In the genomic region with DNA sequence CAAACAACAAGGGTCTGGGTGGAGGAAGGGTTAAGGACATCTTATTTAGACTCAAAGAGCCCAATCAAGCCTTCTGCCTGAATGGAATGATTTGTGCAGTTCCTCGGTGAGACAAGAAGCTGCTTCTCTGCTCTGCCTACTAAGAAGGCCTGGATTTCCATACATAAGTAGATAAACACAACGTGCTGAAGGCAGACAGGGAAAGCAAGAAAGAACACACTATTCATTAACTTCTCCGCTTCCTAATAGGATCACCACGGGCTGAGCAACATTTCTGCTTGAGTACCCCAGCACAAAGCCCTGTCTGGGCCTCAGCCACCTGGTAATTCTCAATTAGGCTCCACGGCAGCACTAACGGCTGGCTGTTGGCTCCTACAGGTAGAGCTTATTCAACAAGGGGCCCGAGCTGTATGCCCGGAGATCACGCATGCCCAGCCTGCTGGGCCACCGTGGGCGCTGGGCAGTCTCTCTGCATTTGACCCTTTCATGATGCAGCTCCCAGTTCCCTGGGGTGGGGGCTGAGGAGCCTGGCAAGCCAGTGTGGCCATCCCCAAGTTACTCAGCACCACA, we compare ENCODE assay signal across 15 cellular contexts.
A peak's percentile ranks its signal among the peaks of the same experiment; 100 is the strongest.
DNase-seq lines count a peak whose midpoint lies in the region; ATAC-seq and TF ChIP-seq lines count a peak whose summit lies in the region.
"Had no signal": no experiment of that assay in that cellular context is flagged by ENCODE, and none has a peak within 500 bp of the region (broad histone marks: within the 10 kb centered on the region; RNA-seq: fewer than 3 reads in every experiment).

No MANE protein-coding gene starts in this region.

- no peak for ATAC-seq in GM19328 (IDR thresholded peaks at IDR 0.05; ENCODE audit: unreplicated experiment)
- ATAC-seq: foreskin keratinocyte, HCT116, pancreas had no signal

- H3K4me1 ChIP-seq in endodermal cell (ENCODE audit: control insufficient read depth, insufficient read depth, low read length): no peaks in the 10 kb centered on the region
- H3K4me1 ChIP-seq: foreskin keratinocyte, pancreas had no signal

- TF ChIP-seq CTCF in endodermal cell (conservative IDR thresholded peaks at IDR 0.05): no peak

- no peak overlapping the region for H3K27ac Mint-ChIP-seq in activated naive CD4-positive, alpha-beta T cell treated with anti-CD3 and anti-CD28 coated beads, Interleukin-2, amount 50 U/mL, for 24 hours
- no peak overlapping the region for H3K27ac Mint-ChIP-seq in endodermal cell
- H3K27ac Mint-ChIP-seq: activated CD4-positive, alpha-beta T cell treated with anti-CD3 and anti-CD28 coated beads for 36 hours; activated T-cell treated with anti-CD3 and anti-CD28 coated beads, Interleukin-2, amount 50 U/mL, for 72 hours; mesothelial cell of epicardium; T-helper 2 cell treated with Interferon-gamma antibody and Interleukin-4, amounts not matched to agents 5 μg/mL and 100 μg/mL, for 36 hours had no signal

- no peaks in the 10 kb centered on the region for H3K36me3 Mint-ChIP-seq in activated naive CD4-positive, alpha-beta T cell treated with anti-CD3 and anti-CD28 coated beads, Interleukin-2, amount 50 U/mL, for 24 hours
- H3K36me3 Mint-ChIP-seq in endodermal cell (ENCODE audit: low read depth): no peaks in the 10 kb centered on the region
- H3K36me3 Mint-ChIP-seq: mesothelial cell of epicardium had no signal

- no peak overlapping the region for H3K9ac ChIP-seq in endodermal cell (ENCODE audit: extremely low read depth, low read length, poor library complexity, severe bottlenecking)

- no peaks in the 10 kb centered on the region for H3K27me3 ChIP-seq in endodermal cell (ENCODE audit: control insufficient read depth, insufficient read depth, low read length, poor library complexity, severe bottlenecking)
- H3K27me3 ChIP-seq: foreskin keratinocyte, pancreas had no signal

- no peaks in the 10 kb centered on the region for H3K27me3 Mint-ChIP-seq in activated naive CD4-positive, alpha-beta T cell treated with anti-CD3 and anti-CD28 coated beads, Interleukin-2, amount 50 U/mL, for 24 hours
- no peaks in the 10 kb centered on the region for H3K27me3 Mint-ChIP-seq in endodermal cell (ENCODE audit: insufficient read depth)
- H3K27me3 Mint-ChIP-seq: activated CD4-positive, alpha-beta T cell treated with anti-CD3 and anti-CD28 coated beads for 36 hours had no signal

- peaks cover 22% of the 10 kb centered on the region for H3K9me3 ChIP-seq in endodermal cell (ENCODE audit: control insufficient read depth, low read length)
- H3K9me3 ChIP-seq: pancreas had no signal

- H3K9me3 Mint-ChIP-seq in activated naive CD4-positive, alpha-beta T cell treated with anti-CD3 and anti-CD28 coated beads, Interleukin-2, amount 50 U/mL, for 24 hours: no peaks in the 10 kb centered on the region
- peaks cover 75% of the 10 kb centered on the region for H3K9me3 Mint-ChIP-seq in endodermal cell

- H3K36me3 ChIP-seq in endodermal cell (ENCODE audit: control insufficient read depth, insufficient read depth, low read length): no peaks in the 10 kb centered on the region
- H3K36me3 ChIP-seq: pancreas had no signal

- DNase-seq in activated naive CD4-positive, alpha-beta T cell (lab: John Stamatoyannopoulos, UW): no peak
- DNase-seq in NCI-H526 (lab: John Stamatoyannopoulos, UW) (peak; percentile 90 to 91), endodermal cell (no peak), superior temporal gyrus (ENCODE audit: extremely low spot score) (peak; percentile 17), SW480 (ENCODE audit: low spot score) (no peak)
- no peak for DNase-seq in stimulated activated CD4-positive, alpha-beta T cell treated with anti-CD3 and anti-CD28 coated beads, Interleukin-12 subunit alpha, Interleukin-12 subunit beta, amount 100 ng/mL, for 4 hours
- DNase-seq: foreskin keratinocyte, pancreas had no signal

- no peak overlapping the region for H3K4me3 ChIP-seq in endodermal cell (ENCODE audit: low read length)
- H3K4me3 ChIP-seq: pancreas had no signal

- H3K27ac ChIP-seq in endodermal cell (ENCODE audit: low read depth, low read length): peak overlapping the region; percentile 56
- H3K27ac ChIP-seq: foreskin keratinocyte, pancreas had no signal

- peak overlapping the region; percentile 54 for H3K4me3 Mint-ChIP-seq in activated naive CD4-positive, alpha-beta T cell treated with anti-CD3 and anti-CD28 coated beads, Interleukin-2, amount 50 U/mL, for 24 hours
- H3K4me3 Mint-ChIP-seq in endodermal cell: no peak overlapping the region
- H3K4me3 Mint-ChIP-seq: activated CD4-positive, alpha-beta T cell treated with anti-CD3 and anti-CD28 coated beads for 36 hours; activated T-cell treated with anti-CD3 and anti-CD28 coated beads, Interleukin-2, amount 50 U/mL, for 72 hours; mesothelial cell of epicardium; T-helper 2 cell treated with Interferon-gamma antibody and Interleukin-4, amounts not matched to agents 5 μg/mL and 100 μg/mL, for 36 hours had no signal

- peaks cover 4% of the 10 kb centered on the region for H3K4me1 Mint-ChIP-seq in activated naive CD4-positive, alpha-beta T cell treated with anti-CD3 and anti-CD28 coated beads, Interleukin-2, amount 50 U/mL, for 24 hours
- H3K4me1 Mint-ChIP-seq in endodermal cell: no peaks in the 10 kb centered on the region
- H3K4me1 Mint-ChIP-seq: mesothelial cell of epicardium had no signal

- WGBS in endodermal cell (ENCODE audit: insufficient coverage in 1 of 2, insufficient read length in 1 of 2), 2 experiments: 42 to 82% methylated on average over 3 to 11 of the region's 11 CpGs

Comparison
In these comparisons a context has a peak if more than half of its experiments do, and no peak if none do; other contexts are left out.
1. DNase-seq: peak in NCI-H526 (2 of 2) and superior temporal gyrus (single experiment); none in activated naive CD4-positive, alpha-beta T cell (0 of 4), endodermal cell (single experiment), stimulated activated CD4-positive, alpha-beta T cell treated with anti-CD3 and anti-CD28 coated beads, Interleukin-12 subunit alpha, Interleukin-12 subunit beta, amount 100 ng/mL, for 4 hours (single experiment) and SW480 (single experiment).